ENCODE assay signal across 33 cellular contexts in the genomic region with DNA sequence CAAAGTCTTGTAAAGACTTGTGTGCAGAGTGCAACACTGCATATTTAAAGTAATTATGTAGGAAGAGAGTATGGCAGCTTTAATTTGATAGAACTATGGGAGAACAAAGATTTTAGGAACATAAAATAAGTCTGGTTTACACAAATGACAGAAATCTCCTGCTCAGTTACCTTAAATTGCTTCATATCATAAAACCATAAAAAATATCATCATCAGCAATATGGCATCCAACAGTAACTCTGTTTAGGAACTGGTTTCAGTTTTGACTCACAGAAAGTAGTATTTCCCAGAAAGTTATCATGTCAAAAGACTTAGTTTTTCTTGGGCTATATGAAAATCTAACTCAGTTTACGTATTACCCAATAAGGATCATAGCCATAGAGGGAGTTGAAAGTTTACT.
"Had no signal": no experiment of that assay in that cellular context is flagged by ENCODE, and none has a peak within 500 bp of the region (broad histone marks: within the 10 kb centered on the region; RNA-seq: fewer than 3 reads in every experiment).

No MANE protein-coding gene starts in this region.

- H3K9me3 Mint-ChIP-seq: activated CD4-positive, alpha-beta memory T cell treated with anti-CD3 and anti-CD28 coated beads for 36 hours; activated CD4-positive, alpha-beta T cell treated with anti-CD3 and anti-CD28 coated beads, Interleukin-2, amount 10 ng/mL, durations not matched to agents 24 days and 14 days; activated naive CD4-positive, alpha-beta T cell treated with anti-CD3 and anti-CD28 coated beads, Interleukin-2, amount 10 ng/mL, durations not matched to agents 7 days and 5 days; activated naive CD4-positive, alpha-beta T cell treated with anti-CD3 and anti-CD28 coated beads, Interleukin-2, amount 50 U/mL, for 72 hours; activated naive CD8-positive, alpha-beta T cell treated with anti-CD3 and anti-CD28 coated beads, Interleukin-2, amount 10 ng/mL, durations not matched to agents 7 days and 5 days; activated T-helper 1 cell treated with anti-CD3 and anti-CD28 coated beads, Interleukin-12 subunit alpha, Interleukin-12 subunit beta, Interleukin-2, Interleukin-4 antibody, amounts not matched to agents 30 ng/mL and 10 ng/mL and 1 ng/mL, durations not matched to agents 14 hours and 24 hours and 36 hours; T-helper 2 cell treated with Interferon-gamma antibody and Interleukin-4, amounts not matched to agents 5 μg/mL and 100 μg/mL, for 36 hours had no signal

- H3K27ac ChIP-seq: ascending aorta, breast epithelium, cardiac muscle cell, colonic mucosa, foreskin keratinocyte, gastrocnemius medialis, heart left ventricle had no signal

- H3K27me3 Mint-ChIP-seq: activated CD4-positive, alpha-beta memory T cell treated with anti-CD3 and anti-CD28 coated beads for 36 hours; activated CD4-positive, alpha-beta T cell treated with anti-CD3 and anti-CD28 coated beads for 36 hours; activated CD4-positive, alpha-beta T cell treated with anti-CD3 and anti-CD28 coated beads, Interleukin-2, amount 10 ng/mL, durations not matched to agents 24 days and 14 days; activated CD8-positive, alpha-beta memory T cell treated with anti-CD3 and anti-CD28 coated beads, Interleukin-2, amount 10 ng/mL, durations not matched to agents 7 days and 5 days; activated naive CD4-positive, alpha-beta T cell treated with anti-CD3 and anti-CD28 coated beads, Interleukin-2, amount 10 ng/mL, durations not matched to agents 7 days and 5 days; activated naive CD8-positive, alpha-beta T cell treated with anti-CD3 and anti-CD28 coated beads, Interleukin-2, amount 10 ng/mL, durations not matched to agents 7 days and 5 days; brain; T-helper 17 cell had no signal

- H3K27ac Mint-ChIP-seq: activated CD4-positive, alpha-beta memory T cell treated with anti-CD3 and anti-CD28 coated beads for 36 hours; activated CD4-positive, alpha-beta T cell treated with anti-CD3 and anti-CD28 coated beads for 36 hours; activated CD4-positive, alpha-beta T cell treated with anti-CD3 and anti-CD28 coated beads, Interleukin-2, amount 10 ng/mL, durations not matched to agents 24 days and 14 days; activated CD8-positive, alpha-beta memory T cell treated with anti-CD3 and anti-CD28 coated beads, Interleukin-2, amount 10 ng/mL, durations not matched to agents 7 days and 5 days; activated CD8-positive, alpha-beta T cell treated with anti-CD3 and anti-CD28 coated beads, Interleukin-2, amount 10 ng/mL, durations not matched to agents 7 days and 5 days; activated naive CD4-positive, alpha-beta T cell treated with anti-CD3 and anti-CD28 coated beads, Interleukin-2, amount 10 ng/mL, durations not matched to agents 7 days and 5 days; activated naive CD4-positive, alpha-beta T cell treated with anti-CD3 and anti-CD28 coated beads, Interleukin-2, amount 50 U/mL, for 72 hours; activated naive CD8-positive, alpha-beta T cell treated with anti-CD3 and anti-CD28 coated beads, Interleukin-2, amount 10 ng/mL, durations not matched to agents 7 days and 5 days; activated T-helper 1 cell treated with anti-CD3 and anti-CD28 coated beads, Interleukin-12 subunit alpha, Interleukin-12 subunit beta, Interleukin-2, Interleukin-4 antibody, amounts not matched to agents 30 ng/mL and 10 ng/mL and 1 ng/mL, durations not matched to agents 14 hours and 24 hours and 36 hours; brain; T-helper 17 cell; T-helper 2 cell treated with Interferon-gamma antibody and Interleukin-4, amounts not matched to agents 5 μg/mL and 100 μg/mL, for 36 hours had no signal

- H3K36me3 ChIP-seq: ascending aorta, breast epithelium, cardiac muscle cell, colonic mucosa, gastrocnemius medialis, heart left ventricle had no signal

- H3K4me3 Mint-ChIP-seq: activated CD4-positive, alpha-beta memory T cell treated with anti-CD3 and anti-CD28 coated beads for 36 hours; activated CD4-positive, alpha-beta T cell treated with anti-CD3 and anti-CD28 coated beads for 36 hours; activated CD4-positive, alpha-beta T cell treated with anti-CD3 and anti-CD28 coated beads, Interleukin-2, amount 10 ng/mL, durations not matched to agents 24 days and 14 days; activated CD8-positive, alpha-beta memory T cell treated with anti-CD3 and anti-CD28 coated beads, Interleukin-2, amount 10 ng/mL, durations not matched to agents 7 days and 5 days; activated CD8-positive, alpha-beta T cell treated with anti-CD3 and anti-CD28 coated beads, Interleukin-2, amount 10 ng/mL, durations not matched to agents 7 days and 5 days; activated naive CD4-positive, alpha-beta T cell treated with anti-CD3 and anti-CD28 coated beads, Interleukin-2, amount 10 ng/mL, durations not matched to agents 7 days and 5 days; activated naive CD8-positive, alpha-beta T cell treated with anti-CD3 and anti-CD28 coated beads, Interleukin-2, amount 10 ng/mL, durations not matched to agents 7 days and 5 days; activated T-helper 1 cell treated with anti-CD3 and anti-CD28 coated beads, Interleukin-12 subunit alpha, Interleukin-12 subunit beta, Interleukin-2, Interleukin-4 antibody, amounts not matched to agents 30 ng/mL and 10 ng/mL and 1 ng/mL, durations not matched to agents 14 hours and 24 hours and 36 hours; brain; T-helper 17 cell; T-helper 2 cell treated with Interferon-gamma antibody and Interleukin-4, amounts not matched to agents 5 μg/mL and 100 μg/mL, for 36 hours had no signal

- H3K9me3 ChIP-seq: ascending aorta, breast epithelium, colonic mucosa, gastrocnemius medialis had no signal

- H3K4me1 Mint-ChIP-seq: activated CD4-positive, alpha-beta T cell treated with anti-CD3 and anti-CD28 coated beads, Interleukin-2, amount 10 ng/mL, durations not matched to agents 24 days and 14 days; activated naive CD4-positive, alpha-beta T cell treated with anti-CD3 and anti-CD28 coated beads, Interleukin-2, amount 10 ng/mL, durations not matched to agents 7 days and 5 days; brain had no signal

- H3K4me1 ChIP-seq: ascending aorta, breast epithelium, colonic mucosa, foreskin keratinocyte, gastrocnemius medialis, heart left ventricle had no signal

- H3K36me3 Mint-ChIP-seq: activated CD4-positive, alpha-beta memory T cell treated with anti-CD3 and anti-CD28 coated beads for 36 hours; activated CD8-positive, alpha-beta memory T cell treated with anti-CD3 and anti-CD28 coated beads, Interleukin-2, amount 10 ng/mL, durations not matched to agents 7 days and 5 days; activated naive CD4-positive, alpha-beta T cell treated with anti-CD3 and anti-CD28 coated beads, Interleukin-2, amount 10 ng/mL, durations not matched to agents 7 days and 5 days; activated naive CD4-positive, alpha-beta T cell treated with anti-CD3 and anti-CD28 coated beads, Interleukin-2, amount 50 U/mL, for 72 hours had no signal

- H3K27me3 ChIP-seq: ascending aorta, breast epithelium, cardiac muscle cell, colonic mucosa, foreskin keratinocyte, gastrocnemius medialis had no signal

- ATAC-seq: activated CD4-positive, alpha-beta T cell treated with anti-CD3 and anti-CD28 coated beads for 36 hours; activated CD8-positive, alpha-beta memory T cell treated with anti-CD3 and anti-CD28 coated beads, Interleukin-2, amount 10 ng/mL, durations not matched to agents 7 days and 5 days; activated CD8-positive, alpha-beta T cell treated with anti-CD3 and anti-CD28 coated beads, Interleukin-2, amount 10 ng/mL, durations not matched to agents 7 days and 5 days; activated naive CD4-positive, alpha-beta T cell treated with anti-CD3 and anti-CD28 coated beads, Interleukin-2, amount 50 U/mL, for 72 hours; esophagus mucosa; foreskin keratinocyte; gastrocnemius medialis; heart left ventricle; T-helper 17 cell had no signal

- H3K4me3 ChIP-seq: ascending aorta, breast epithelium, cardiac muscle cell, colonic mucosa, gastrocnemius medialis, heart left ventricle had no signal

- DNase-seq: activated CD4-positive, alpha-beta memory T cell treated with anti-CD3 and anti-CD28 coated beads for 36 hours; activated CD4-positive, alpha-beta T cell treated with anti-CD3 and anti-CD28 coated beads for 36 hours; activated CD4-positive, alpha-beta T cell treated with anti-CD3 and anti-CD28 coated beads, Interleukin-2, amount 10 ng/mL, durations not matched to agents 24 days and 14 days; activated CD4-positive, CD25-positive, alpha-beta regulatory T cell; activated CD4-positive, CD25-positive, alpha-beta regulatory T cell treated with anti-CD3 and anti-CD28 coated beads, Interleukin-2, amount 50 U/mL, for 72 hours; activated CD8-positive, alpha-beta memory T cell treated with anti-CD3 and anti-CD28 coated beads, Interleukin-2, amount 10 ng/mL, durations not matched to agents 7 days and 5 days; activated CD8-positive, alpha-beta memory T cell treated with anti-CD3 and anti-CD28 coated beads, Interleukin-2, amount 50 U/mL, for 4 hours; activated CD8-positive, alpha-beta T cell treated with anti-CD3 and anti-CD28 coated beads, Interleukin-2, amount 10 ng/mL, durations not matched to agents 7 days and 5 days; activated gamma-delta T cell; activated naive CD4-positive, alpha-beta T cell; activated naive CD4-positive, alpha-beta T cell treated with anti-CD3 and anti-CD28 coated beads, Interleukin-2, amount 10 ng/mL, durations not matched to agents 7 days and 5 days; activated naive CD8-positive, alpha-beta T cell treated with anti-CD3 and anti-CD28 coated beads, Interleukin-2, amount 10 ng/mL, durations not matched to agents 7 days and 5 days; activated T-cell treated with anti-CD3 and anti-CD28 coated beads, Interleukin-2, amount 50 U/mL, for 1 hour; activated T-cell treated with anti-CD3 and anti-CD28 coated beads, Interleukin-2, amount 50 U/mL, for 48 hours; central memory CD4-positive, alpha-beta T cell; cerebellar nuclear complex; colonic mucosa; effector CD8-positive, alpha-beta T cell; foreskin keratinocyte; gastrocnemius medialis; glutamatergic neuron; heart left ventricle; T-helper 1 cell; T-helper 17 cell; T1000 had no signal
